In genomic region chr4:80266267-80266901, GRCh38 we compare ENCODE assay signal across 9 cellular contexts. TPM values are rescaled to one million over a fixed set of nuclear protein-coding genes. Genes with fewer than 3 reads are reported as not detected.
DNase-seq lines count a peak whose midpoint lies in the region; ATAC-seq, FAIRE-seq and TF ChIP-seq lines count a peak whose summit lies in the region.
"Had no signal": no experiment of that assay in that cellular context is flagged by ENCODE, and none has a peak within 500 bp of the region (broad histone marks: within the 10 kb centered on the region; RNA-seq: fewer than 3 reads in every experiment).

Gene FGF5 (plus strand): TSS chr4:80266664. CDS start chr4:80266825, 161 bp downstream.

- peaks cover 12 to 89% (median 67%) of the 10 kb centered on the region in 3 donors for H3K27me3 ChIP-seq in stomach

- H3K4me3 ChIP-seq in HFF-Myc (replicated peaks; ENCODE audit: low read depth, low read length) (peak within 1 kb of the TSS; percentile 86), stomach (peak within 1 kb of the TSS; percentile 34 to 49 (median 44))

- no peak for TF ChIP-seq POLR2A in stomach (IDR thresholded peaks at IDR 0.05)
- TF ChIP-seq POLR2A in GM12891 (IDR thresholded peaks at IDR 0.05; ENCODE audit: low read depth, low read length), result no peak

- H3K27ac ChIP-seq in stomach, result peak within 1 kb of the TSS in 2 of 5 donors; percentile 41 to 57

- 0 to 1% (median 1%) methylated on average over 35 to 50 of the region's 50 CpGs for WGBS in stomach, 5 donors

- TF ChIP-seq CTCF in HFF-Myc (IDR thresholded peaks at IDR 0.05; ENCODE audit: low read depth, low read length, missing control alignments), result no peak
- TF ChIP-seq CTCF in stomach (IDR thresholded peaks at IDR 0.05), result no peak

- H3K36me3 ChIP-seq in stomach, result no peaks in the 10 kb centered on the region

- no peak for FAIRE-seq in GM12891 (lab: Jason Lieb, UNC)
- FAIRE-seq: TTC549 had no signal

- peaks cover 7 to 39% (median 25%) of the 10 kb centered on the region in 4 donors for H3K4me1 ChIP-seq in stomach

- no peak for TF ChIP-seq EP300 in stomach (IDR thresholded peaks at IDR 0.05)

- intact Hi-C loops in left colon (cut with DNase I, micrococcal nuclease), result no loop called here
- intact Hi-C loops in stomach (cut with DNase I; ENCODE audit: low total_unique reads), result no loop called here

- ATAC-seq in left colon, result peak; percentile 28
- ATAC-seq in GM18502 (IDR thresholded peaks at IDR 0.05; ENCODE audit: poor library complexity, unreplicated experiment), result no peak

- H3K9me3 ChIP-seq in stomach, result no peaks in the 10 kb centered on the region

- DNase-seq in Daoy (ENCODE audit: low read depth) (peak; percentile 70), HFF-Myc (ENCODE audit: extremely low read depth, low read depth) (peak; percentile 52), RPMI7951 (ENCODE audit: low read depth) (peak; percentile 92), cerebellum (ENCODE audit: low spot score) (peak; percentile 89), left colon (peak; percentile 18 to 41), stomach (no peak), GM12891 (ENCODE audit: insufficient read length, low spot score) (no peak)

TF ChIP-seq in GM12891, 5 proteins besides CTCF, POLR2A, EP300 and RAD21:
- no peak for TF ChIP-seq SPI1 (IDR thresholded peaks at IDR 0.05; ENCODE audit: low read depth, low read length)
- no peak for TF ChIP-seq PAX5 (IDR thresholded peaks at IDR 0.05; ENCODE audit: insufficient read depth, low read length, severe bottlenecking)
- no peak for TF ChIP-seq POU2F2 (IDR thresholded peaks at IDR 0.05; ENCODE audit: low read depth, low read length)
- TF ChIP-seq POLR2AphosphoS5 (IDR thresholded peaks at IDR 0.05; ENCODE audit: low read depth, low read length), result no peak
- no peak for TF ChIP-seq TAF1 (IDR thresholded peaks at IDR 0.05; ENCODE audit: low read depth, low read length)

RNA-seq across cellular contexts. Expression of gene FGF5, which starts in this region (rescaled TPM):
- total RNA-seq in Daoy (2014; rRNA removed; shearing (Covaris generic)), result 0.23 and 0.42 TPM in 2 replicates
- total RNA-seq in RPMI7951 (2014; rRNA removed; shearing (Covaris generic)), result 3.1 and 5.4 TPM in 2 replicates
- total RNA-seq in cerebellum (26.1 TPM), left colon (under 1 TPM in 1 of 2 donors, not detected in 1; 0.28 TPM), stomach (under 1 TPM in 1 of 5 donors, not detected in 4; 0.18 TPM)
- not detected for polyA plus RNA-seq in stomach
- polyA plus RNA-seq in GM12891 (2012; ENCODE audit: low read depth, missing spikeins), result not detected

Comparison
In these comparisons a context has a peak if more than half of its experiments do, and no peak if none do; other contexts are left out.
1. Peak in DNase-seq in Daoy; RNA of the gene not detected or under 1 TPM.
2. Peak in DNase-seq and ATAC-seq in left colon; RNA of the gene not detected or under 1 TPM.
3. DNase-seq: peak in HFF-Myc (single experiment), RPMI7951 (single experiment) and cerebellum (single experiment); none in stomach (single experiment) and GM12891 (single experiment).